21 cellular contexts compared by ENCODE assay signal in genomic region chr17:28834420-28834819, GRCh38. TPM values are rescaled to one million over a fixed set of nuclear protein-coding genes. Genes with fewer than 3 reads are reported as not detected.
A peak's percentile ranks its signal among the peaks of the same experiment; 100 is the strongest.
DNase-seq lines count a peak whose midpoint lies in the region; ATAC-seq and TF ChIP-seq lines count a peak whose summit lies in the region.
"Had no signal": no experiment of that assay in that cellular context is flagged by ENCODE, and none has a peak within 500 bp of the region (broad histone marks: within the 10 kb centered on the region; RNA-seq: fewer than 3 reads in every experiment).

No MANE protein-coding gene starts in this region.

- peaks cover 14 to 21% (median 17%) of the 10 kb centered on the region in 4 donors for H3K4me1 Mint-ChIP-seq in CD4-positive, alpha-beta memory T cell
- H3K4me1 Mint-ChIP-seq in WTC11 (peaks cover 3% of the 10 kb centered on the region), mesothelial cell of epicardium (peaks cover 2% of the 10 kb centered on the region), MCF 10A (ENCODE audit: insufficient read depth, unreplicated experiment) (peaks cover 8% of the 10 kb centered on the region)

- DNase-seq in A673 (ENCODE audit: low spot score) (peak; percentile 28), WTC11 (ENCODE audit: low spot score) (no peak), mesothelial cell of epicardium (ENCODE audit: low spot score in 2 of 2, unreplicated experiment in 2 of 2) (no peak), MCF 10A (ENCODE audit: unreplicated experiment) (no peak), SJCRH30 (no peak)
- no peak for DNase-seq in CD4-positive, alpha-beta memory T cell
- DNase-seq: AML-193, EL, GF-D8, H9, Kasumi-1, MG63, NCI-H1048, NCI-H1417 treated with DMSO at 0.1 percent for 48 hours, NCI-H187, NCI-H446 treated with DMSO at 0.1 percent for 48 hours, NCI-H526 treated with DMSO at 0.1 percent for 48 hours had no signal

- intact Hi-C loops in A673 (cut with micrococcal nuclease; ENCODE audit: unreplicated experiment) (no loop called here), MCF 10A (cut with micrococcal nuclease) (no loop called here)
- intact Hi-C loops in CD4-positive, alpha-beta memory T cell (cut with micrococcal nuclease), result no loop called here

- H3K9me3 Mint-ChIP-seq in CD4-positive, alpha-beta memory T cell, result no peaks in the 10 kb centered on the region
- peaks cover 2% of the 10 kb centered on the region; the same call in 1 of the 2 replicates for H3K9me3 Mint-ChIP-seq in WTC11
- H3K9me3 Mint-ChIP-seq in mesothelial cell of epicardium, result no peaks in the 10 kb centered on the region
- no peaks in the 10 kb centered on the region for H3K9me3 Mint-ChIP-seq in MCF 10A (ENCODE audit: unreplicated experiment)
- H3K9me3 Mint-ChIP-seq: H9 had no signal

- peak overlapping the region in 4 of 7 donors; percentile 4 to 93 (median 34) for H3K27ac Mint-ChIP-seq in CD4-positive, alpha-beta memory T cell
- peak overlapping the region; percentile 55 for H3K27ac Mint-ChIP-seq in WTC11
- peak overlapping the region; percentile 0 for H3K27ac Mint-ChIP-seq in mesothelial cell of epicardium
- H3K27ac Mint-ChIP-seq in MCF 10A (ENCODE audit: low read depth, unreplicated experiment), result no peak overlapping the region
- H3K27ac Mint-ChIP-seq: CD14-positive monocyte had no signal

- H3K4me1 ChIP-seq in A673 (ENCODE audit: insufficient read depth, low read length, poor library complexity, severe bottlenecking) (peaks cover 6% of the 10 kb centered on the region), SJCRH30 (peaks cover 13% of the 10 kb centered on the region)
- H3K4me1 ChIP-seq in CD4-positive, alpha-beta memory T cell (ENCODE audit: insufficient read depth, low read length), result peaks cover 4% of the 10 kb centered on the region

- H3K9me3 ChIP-seq in A673 (ENCODE audit: low read depth, low read length, poor library complexity, severe bottlenecking) (no peaks in the 10 kb centered on the region), SJCRH30 (replicated peaks) (no peaks in the 10 kb centered on the region)
- H3K9me3 ChIP-seq in CD4-positive, alpha-beta memory T cell (ENCODE audit: control insufficient read depth in 1 of 2, low read length in 2 of 2), result no peaks in the 10 kb centered on the region
- H3K9me3 ChIP-seq: MG63 had no signal

- POLR2A ChIA-PET in A673 (lab: Charles Lee; ENCODE audit: low non-redundant PET), result no interaction called here
- POLR2A ChIA-PET in CD4-positive, alpha-beta memory T cell (lab: Charles Lee; ENCODE audit: partially characterized antibody), result no interaction called here
- POLR2A ChIA-PET in WTC11 (lab: Charles Lee), result no interaction called here
- POLR2A ChIA-PET in MCF 10A (lab: Yijun Ruan, JAX), result interaction anchor here (0.6 kb wide), 1 partner anchor 55 kb away, joined by 3 read pairs; no protein-coding TSS in a partner anchor

- TF ChIP-seq CTCF in A673 (conservative IDR thresholded peaks at IDR 0.05; ENCODE audit: low read depth, low read length), result no peak
- no peak for TF ChIP-seq CTCF in WTC11 (IDR thresholded peaks at IDR 0.05)
- no peak for TF ChIP-seq CTCF in mesothelial cell of epicardium (IDR thresholded peaks at IDR 0.05; ENCODE audit: unreplicated experiment)
- TF ChIP-seq CTCF in MCF 10A (IDR thresholded peaks at IDR 0.05; ENCODE audit: unreplicated experiment), result no peak

- H3K36me3 ChIP-seq in A673 (ENCODE audit: insufficient read depth, low read length, poor library complexity, severe bottlenecking) (no peaks in the 10 kb centered on the region), SJCRH30 (0 out of 2 replicates have a peak, but pooled peaks cover 15% of the 10 kb centered on the region)
- H3K36me3 ChIP-seq in CD4-positive, alpha-beta memory T cell (ENCODE audit: insufficient read depth, low read length), result peaks cover 5% of the 10 kb centered on the region

- H3K27ac ChIP-seq in A673 (ENCODE audit: low read depth, low read length, poor library complexity, severe bottlenecking) (no peak overlapping the region), SJCRH30 (no peak overlapping the region)
- no peak overlapping the region for H3K27ac ChIP-seq in CD4-positive, alpha-beta memory T cell (ENCODE audit: low read depth, low read length)

- H3K36me3 Mint-ChIP-seq in CD4-positive, alpha-beta memory T cell, result peaks cover 10 to 16% of the 10 kb centered on the region in 2 donors
- peaks cover 17% of the 10 kb centered on the region for H3K36me3 Mint-ChIP-seq in WTC11
- peaks cover 10% of the 10 kb centered on the region for H3K36me3 Mint-ChIP-seq in mesothelial cell of epicardium
- H3K36me3 Mint-ChIP-seq in MCF 10A (ENCODE audit: insufficient read depth, unreplicated experiment), result peaks cover 39% of the 10 kb centered on the region

- H3K4me3 ChIP-seq in A673 (ENCODE audit: low read depth, low read length, poor library complexity, severe bottlenecking) (no peak overlapping the region), SJCRH30 (no peak overlapping the region)
- H3K4me3 ChIP-seq in CD4-positive, alpha-beta memory T cell (ENCODE audit: low read length in 2 of 2), result no peak overlapping the region
- H3K4me3 ChIP-seq: MG63 had no signal

- H3K27me3 Mint-ChIP-seq in CD4-positive, alpha-beta memory T cell, result no peaks in the 10 kb centered on the region
- H3K27me3 Mint-ChIP-seq in WTC11 (ENCODE audit: low read depth), result no peaks in the 10 kb centered on the region
- no peaks in the 10 kb centered on the region for H3K27me3 Mint-ChIP-seq in mesothelial cell of epicardium (ENCODE audit: low read depth)
- H3K27me3 Mint-ChIP-seq in MCF 10A (ENCODE audit: insufficient read depth, unreplicated experiment), result no peaks in the 10 kb centered on the region
- H3K27me3 Mint-ChIP-seq: IgD-negative memory B cell had no signal

- CTCF ChIA-PET in A673 (lab: Charles Lee) (no interaction called here), WTC11 (lab: Charles Lee) (interaction anchor here (2.1 kb wide), 1 partner anchor 70 kb away, joined by 7 read pairs; no protein-coding TSS in a partner anchor), MCF 10A (lab: Yijun Ruan, JAX) (no interaction called here)
- CTCF ChIA-PET in CD4-positive, alpha-beta memory T cell (lab: Charles Lee; ENCODE audit: partially characterized antibody), result interaction anchor here (1.5 kb wide), 1 partner anchor 15 kb away, joined by 3 read pairs; no protein-coding TSS in a partner anchor

- ATAC-seq in WTC11, result no peak
- ATAC-seq in HG02981 (IDR thresholded peaks at IDR 0.05; ENCODE audit: unreplicated experiment), result no peak
- ATAC-seq: Right ventricle myocardium inferior had no signal

- no peaks in the 10 kb centered on the region for H3K27me3 ChIP-seq in A673 (replicated peaks; ENCODE audit: insufficient read depth, low read depth, low read length, poor library complexity)
- no peaks in the 10 kb centered on the region for H3K27me3 ChIP-seq in CD4-positive, alpha-beta memory T cell (ENCODE audit: insufficient read depth, low read length)
- no peaks in the 10 kb centered on the region for H3K27me3 ChIP-seq in SJCRH30
- H3K27me3 ChIP-seq: MG63 had no signal

- no peak overlapping the region for H3K4me3 Mint-ChIP-seq in CD4-positive, alpha-beta memory T cell
- H3K4me3 Mint-ChIP-seq in WTC11 (no peak overlapping the region), mesothelial cell of epicardium (no peak overlapping the region), MCF 10A (ENCODE audit: unreplicated experiment) (no peak overlapping the region)
- H3K4me3 Mint-ChIP-seq: CD14-positive monocyte, H9, IgD-negative memory B cell had no signal

- BruUV-seq in A673 (replicated peaks; lab: Mats Ljungman, UMichigan), result no TSS peak
- no TSS peak for BruUV-seq in MCF 10A (replicated peaks; lab: Mats Ljungman, UMichigan)

TF ChIP-seq in WTC11, 78 proteins besides CTCF, POLR2A, EP300 and RAD21 (continues in another document):
- no peak for TF ChIP-seq NR1H2 (CRISPR knock-in tag; IDR thresholded peaks at IDR 0.05)
- TF ChIP-seq ZBTB43 (CRISPR knock-in tag; IDR thresholded peaks at IDR 0.05), result no peak
- TF ChIP-seq ATF1 (CRISPR knock-in tag; IDR thresholded peaks at IDR 0.05), result no peak
- TF ChIP-seq, protein P1, sequence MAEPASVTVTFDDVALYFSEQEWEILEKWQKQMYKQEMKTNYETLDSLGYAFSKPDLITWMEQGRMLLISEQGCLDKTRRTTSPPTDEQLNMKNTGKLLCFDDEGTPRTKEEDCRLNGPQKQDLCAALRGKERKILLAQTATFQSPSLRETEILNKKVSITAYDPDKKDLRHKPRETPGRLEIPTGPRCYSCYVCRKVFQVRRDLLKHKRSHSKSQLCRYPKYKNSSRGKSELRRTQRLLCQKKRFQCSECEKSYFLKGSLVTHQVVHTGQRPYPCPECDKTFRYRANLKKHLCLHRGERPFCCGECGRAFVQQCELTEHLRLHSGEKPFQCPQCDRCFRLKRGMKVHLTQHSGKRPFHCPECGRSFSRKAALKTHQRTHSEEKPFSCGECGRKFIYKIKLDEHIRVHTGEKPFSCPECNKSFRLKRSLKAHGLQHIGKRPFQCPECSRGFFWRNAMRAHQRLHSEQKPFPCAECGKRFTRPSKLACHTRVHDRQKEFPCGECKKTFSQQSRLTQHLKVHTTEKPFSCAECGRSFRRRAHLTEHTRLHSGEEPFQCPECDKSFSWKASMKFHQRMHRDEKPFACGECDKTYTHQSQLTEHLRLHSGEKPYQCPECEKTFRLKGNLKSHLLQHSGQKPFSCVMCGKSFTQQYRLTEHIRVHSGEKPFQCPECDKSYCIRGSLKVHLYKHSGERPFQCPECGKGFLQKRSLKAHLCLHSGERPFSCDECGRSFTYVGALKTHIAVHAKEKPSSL (CRISPR knock-in tag; conservative IDR thresholded peaks at IDR 0.05), result no peak
- no peak for TF ChIP-seq NR3C1 (CRISPR knock-in tag; conservative IDR thresholded peaks at IDR 0.05; ENCODE audit: low read depth)

RNA-seq across cellular contexts. Expression of gene FAM222B, which starts 8.2 kb away (rescaled TPM):
- total RNA-seq in A673 (2021) (27.3 and 31.8 TPM in 2 replicates), WTC11 (2021) (86.6 to 94.6 TPM (median 91.5 TPM) in 3 replicates), mesothelial cell of epicardium (36.3 to 37.9 TPM (median 37.7 TPM) in 3 replicates), MCF 10A (2022) (18.5 and 22.2 TPM in 2 replicates)
- total RNA-seq in CD4-positive, alpha-beta memory T cell, result 10 to 100 TPM; 19.0 to 23.0 TPM
- polyA plus RNA-seq in CD4-positive, alpha-beta memory T cell, result 10 to 100 TPM in 1 of 2 donors, 1 to 10 TPM in 1; 7.9 to 23.2 TPM
- total RNA-seq in SJCRH30 (2014; rRNA removed; shearing (Covaris generic)), result 17.4 and 22.8 TPM in 2 replicates

RNA-seq across cellular contexts. Expression of gene ERAL1, which starts 20.4 kb away (rescaled TPM):
- total RNA-seq in A673 (2021), result 80.5 and 85.2 TPM in 2 replicates
- total RNA-seq in CD4-positive, alpha-beta memory T cell, result 10 to 100 TPM; 23.5 to 24.3 TPM
- 10 to 100 TPM; 41.1 to 41.7 TPM for polyA plus RNA-seq in CD4-positive, alpha-beta memory T cell
- 70.1 to 77.0 TPM (median 72.0 TPM) in 3 replicates for total RNA-seq in WTC11 (2021)
- 37.4 to 43.4 TPM (median 38.4 TPM) in 3 replicates for total RNA-seq in mesothelial cell of epicardium
- 51.6 and 53.7 TPM in 2 replicates for total RNA-seq in MCF 10A (2022)
- 58.2 and 63.5 TPM in 2 replicates for total RNA-seq in SJCRH30 (2014; rRNA removed; shearing (Covaris generic))

Comparison
In these comparisons a context has a peak if more than half of its experiments do, and no peak if none do; other contexts are left out.
1. CTCF ChIA-PET loops: an anchor here in CD4-positive, alpha-beta memory T cell (1.5 kb wide) and WTC11 (2.1 kb wide); none called in A673 and MCF 10A.